1 cellular context compared by ENCODE assay signal in the genomic region with DNA sequence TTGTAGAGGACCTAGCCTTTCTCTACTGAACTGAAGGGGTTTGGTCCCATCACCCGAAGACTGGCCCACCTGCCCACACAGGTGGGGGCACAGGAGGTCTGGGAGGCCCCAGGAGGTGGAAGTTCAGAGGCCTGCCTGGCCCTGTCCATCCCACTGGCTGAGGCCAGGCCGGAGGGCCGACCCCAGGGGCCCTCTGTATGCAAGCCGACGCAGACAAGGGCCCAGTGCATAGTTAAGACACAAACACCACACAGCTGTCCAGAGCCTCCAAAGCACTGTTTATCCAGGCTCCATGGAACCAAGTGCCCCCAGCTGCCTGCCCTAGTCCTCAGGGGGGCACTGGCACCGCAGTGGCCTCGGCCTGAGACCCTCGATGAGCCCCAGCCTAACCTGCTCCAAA.
TF ChIP-seq lines count a peak whose summit lies in the region.

No MANE protein-coding gene starts in this region.

TF ChIP-seq in H1, 55 proteins besides CTCF, POLR2A, EP300 and RAD21:
- TF ChIP-seq KDM5A (IDR thresholded peaks at IDR 0.05; ENCODE audit: low read length) (no peak), BRCA1 (IDR thresholded peaks at IDR 0.05; ENCODE audit: low read depth, low read length) (no peak), JUN (IDR thresholded peaks at IDR 0.05; ENCODE audit: low read depth, low read length) (no peak), SIRT6 (IDR thresholded peaks at IDR 0.05; ENCODE audit: low read length) (no peak), MAFK (IDR thresholded peaks at IDR 0.05; ENCODE audit: low read depth, low read length) (no peak), POLR2AphosphoS5 (IDR thresholded peaks at IDR 0.05; ENCODE audit: low read depth, low read length) (no peak), GABPA (IDR thresholded peaks at IDR 0.05; ENCODE audit: borderline replicate concordance, insufficient read depth, low read length) (no peak), RXRA (IDR thresholded peaks at IDR 0.05; ENCODE audit: insufficient read depth, low read depth, low read length) (no peak), RFX5 (IDR thresholded peaks at IDR 0.05; ENCODE audit: borderline replicate concordance, low read depth, low read length) (no peak), KDM4A (IDR thresholded peaks at IDR 0.05; ENCODE audit: low read depth, low read length, severe bottlenecking) (no peak), GTF2F1 (IDR thresholded peaks at IDR 0.05; ENCODE audit: borderline replicate concordance, low read depth, low read length) (no peak), BCL11A (IDR thresholded peaks at IDR 0.05; ENCODE audit: low read depth in 2 of 2, low read length in 2 of 2) (no peak), NRF1 (IDR thresholded peaks at IDR 0.05; ENCODE audit: low read depth, low read length) (no peak), SIN3A (conservative IDR thresholded peaks at IDR 0.05 in 1 of 2, IDR thresholded peaks at IDR 0.05 in 1 of 2; ENCODE audit: low read depth in 1 of 2, low read length in 2 of 2) (no peak)
- TF ChIP-seq, protein P1, sequence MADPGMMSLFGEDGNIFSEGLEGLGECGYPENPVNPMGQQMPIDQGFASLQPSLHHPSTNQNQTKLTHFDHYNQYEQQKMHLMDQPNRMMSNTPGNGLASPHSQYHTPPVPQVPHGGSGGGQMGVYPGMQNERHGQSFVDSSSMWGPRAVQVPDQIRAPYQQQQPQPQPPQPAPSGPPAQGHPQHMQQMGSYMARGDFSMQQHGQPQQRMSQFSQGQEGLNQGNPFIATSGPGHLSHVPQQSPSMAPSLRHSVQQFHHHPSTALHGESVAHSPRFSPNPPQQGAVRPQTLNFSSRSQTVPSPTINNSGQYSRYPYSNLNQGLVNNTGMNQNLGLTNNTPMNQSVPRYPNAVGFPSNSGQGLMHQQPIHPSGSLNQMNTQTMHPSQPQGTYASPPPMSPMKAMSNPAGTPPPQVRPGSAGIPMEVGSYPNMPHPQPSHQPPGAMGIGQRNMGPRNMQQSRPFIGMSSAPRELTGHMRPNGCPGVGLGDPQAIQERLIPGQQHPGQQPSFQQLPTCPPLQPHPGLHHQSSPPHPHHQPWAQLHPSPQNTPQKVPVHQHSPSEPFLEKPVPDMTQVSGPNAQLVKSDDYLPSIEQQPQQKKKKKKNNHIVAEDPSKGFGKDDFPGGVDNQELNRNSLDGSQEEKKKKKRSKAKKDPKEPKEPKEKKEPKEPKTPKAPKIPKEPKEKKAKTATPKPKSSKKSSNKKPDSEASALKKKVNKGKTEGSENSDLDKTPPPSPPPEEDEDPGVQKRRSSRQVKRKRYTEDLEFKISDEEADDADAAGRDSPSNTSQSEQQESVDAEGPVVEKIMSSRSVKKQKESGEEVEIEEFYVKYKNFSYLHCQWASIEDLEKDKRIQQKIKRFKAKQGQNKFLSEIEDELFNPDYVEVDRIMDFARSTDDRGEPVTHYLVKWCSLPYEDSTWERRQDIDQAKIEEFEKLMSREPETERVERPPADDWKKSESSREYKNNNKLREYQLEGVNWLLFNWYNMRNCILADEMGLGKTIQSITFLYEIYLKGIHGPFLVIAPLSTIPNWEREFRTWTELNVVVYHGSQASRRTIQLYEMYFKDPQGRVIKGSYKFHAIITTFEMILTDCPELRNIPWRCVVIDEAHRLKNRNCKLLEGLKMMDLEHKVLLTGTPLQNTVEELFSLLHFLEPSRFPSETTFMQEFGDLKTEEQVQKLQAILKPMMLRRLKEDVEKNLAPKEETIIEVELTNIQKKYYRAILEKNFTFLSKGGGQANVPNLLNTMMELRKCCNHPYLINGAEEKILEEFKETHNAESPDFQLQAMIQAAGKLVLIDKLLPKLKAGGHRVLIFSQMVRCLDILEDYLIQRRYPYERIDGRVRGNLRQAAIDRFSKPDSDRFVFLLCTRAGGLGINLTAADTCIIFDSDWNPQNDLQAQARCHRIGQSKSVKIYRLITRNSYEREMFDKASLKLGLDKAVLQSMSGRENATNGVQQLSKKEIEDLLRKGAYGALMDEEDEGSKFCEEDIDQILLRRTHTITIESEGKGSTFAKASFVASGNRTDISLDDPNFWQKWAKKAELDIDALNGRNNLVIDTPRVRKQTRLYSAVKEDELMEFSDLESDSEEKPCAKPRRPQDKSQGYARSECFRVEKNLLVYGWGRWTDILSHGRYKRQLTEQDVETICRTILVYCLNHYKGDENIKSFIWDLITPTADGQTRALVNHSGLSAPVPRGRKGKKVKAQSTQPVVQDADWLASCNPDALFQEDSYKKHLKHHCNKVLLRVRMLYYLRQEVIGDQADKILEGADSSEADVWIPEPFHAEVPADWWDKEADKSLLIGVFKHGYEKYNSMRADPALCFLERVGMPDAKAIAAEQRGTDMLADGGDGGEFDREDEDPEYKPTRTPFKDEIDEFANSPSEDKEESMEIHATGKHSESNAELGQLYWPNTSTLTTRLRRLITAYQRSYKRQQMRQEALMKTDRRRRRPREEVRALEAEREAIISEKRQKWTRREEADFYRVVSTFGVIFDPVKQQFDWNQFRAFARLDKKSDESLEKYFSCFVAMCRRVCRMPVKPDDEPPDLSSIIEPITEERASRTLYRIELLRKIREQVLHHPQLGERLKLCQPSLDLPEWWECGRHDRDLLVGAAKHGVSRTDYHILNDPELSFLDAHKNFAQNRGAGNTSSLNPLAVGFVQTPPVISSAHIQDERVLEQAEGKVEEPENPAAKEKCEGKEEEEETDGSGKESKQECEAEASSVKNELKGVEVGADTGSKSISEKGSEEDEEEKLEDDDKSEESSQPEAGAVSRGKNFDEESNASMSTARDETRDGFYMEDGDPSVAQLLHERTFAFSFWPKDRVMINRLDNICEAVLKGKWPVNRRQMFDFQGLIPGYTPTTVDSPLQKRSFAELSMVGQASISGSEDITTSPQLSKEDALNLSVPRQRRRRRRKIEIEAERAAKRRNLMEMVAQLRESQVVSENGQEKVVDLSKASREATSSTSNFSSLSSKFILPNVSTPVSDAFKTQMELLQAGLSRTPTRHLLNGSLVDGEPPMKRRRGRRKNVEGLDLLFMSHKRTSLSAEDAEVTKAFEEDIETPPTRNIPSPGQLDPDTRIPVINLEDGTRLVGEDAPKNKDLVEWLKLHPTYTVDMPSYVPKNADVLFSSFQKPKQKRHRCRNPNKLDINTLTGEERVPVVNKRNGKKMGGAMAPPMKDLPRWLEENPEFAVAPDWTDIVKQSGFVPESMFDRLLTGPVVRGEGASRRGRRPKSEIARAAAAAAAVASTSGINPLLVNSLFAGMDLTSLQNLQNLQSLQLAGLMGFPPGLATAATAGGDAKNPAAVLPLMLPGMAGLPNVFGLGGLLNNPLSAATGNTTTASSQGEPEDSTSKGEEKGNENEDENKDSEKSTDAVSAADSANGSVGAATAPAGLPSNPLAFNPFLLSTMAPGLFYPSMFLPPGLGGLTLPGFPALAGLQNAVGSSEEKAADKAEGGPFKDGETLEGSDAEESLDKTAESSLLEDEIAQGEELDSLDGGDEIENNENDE (IDR thresholded peaks at IDR 0.05; ENCODE audit: insufficient replicate concordance, low read length) = no peak
- TF ChIP-seq, protein P2, sequence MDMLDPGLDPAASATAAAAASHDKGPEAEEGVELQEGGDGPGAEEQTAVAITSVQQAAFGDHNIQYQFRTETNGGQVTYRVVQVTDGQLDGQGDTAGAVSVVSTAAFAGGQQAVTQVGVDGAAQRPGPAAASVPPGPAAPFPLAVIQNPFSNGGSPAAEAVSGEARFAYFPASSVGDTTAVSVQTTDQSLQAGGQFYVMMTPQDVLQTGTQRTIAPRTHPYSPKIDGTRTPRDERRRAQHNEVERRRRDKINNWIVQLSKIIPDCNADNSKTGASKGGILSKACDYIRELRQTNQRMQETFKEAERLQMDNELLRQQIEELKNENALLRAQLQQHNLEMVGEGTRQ (IDR thresholded peaks at IDR 0.05; ENCODE audit: low read length) = no peak
- TF ChIP-seq, protein P3, sequence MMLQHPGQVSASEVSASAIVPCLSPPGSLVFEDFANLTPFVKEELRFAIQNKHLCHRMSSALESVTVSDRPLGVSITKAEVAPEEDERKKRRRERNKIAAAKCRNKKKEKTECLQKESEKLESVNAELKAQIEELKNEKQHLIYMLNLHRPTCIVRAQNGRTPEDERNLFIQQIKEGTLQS (IDR thresholded peaks at IDR 0.05; ENCODE audit: insufficient read depth, low read depth, low read length) = no peak
